10 cellular contexts compared by ENCODE assay signal in genomic region chr13:43316997-43317396, GRCh38.
DNase-seq lines count a peak whose midpoint lies in the region; ATAC-seq, FAIRE-seq and TF ChIP-seq lines count a peak whose summit lies in the region.
"Had no signal": no experiment of that assay in that cellular context is flagged by ENCODE, and none has a peak within 500 bp of the region (broad histone marks: within the 10 kb centered on the region; RNA-seq: fewer than 3 reads in every experiment).

No MANE protein-coding gene starts in this region.

- no peaks in the 10 kb centered on the region for H3K9me3 ChIP-seq in keratinocyte (ENCODE audit: control insufficient read depth, low read depth, low read length)

- peak overlapping the region; percentile 1 for H3K4me2 ChIP-seq in keratinocyte (ENCODE audit: control insufficient read depth, extremely low read depth, insufficient read depth, low read depth, low read length)

- peak; percentile 28 for DNase-seq in HTR-8/SVneo (ENCODE audit: insufficient read length, low spot score)
- DNase-seq in astrocyte of the cerebellum (ENCODE audit: low read depth), result peak; percentile 39
- DNase-seq in keratinocyte (ENCODE audit: low read depth, low spot score), result no peak
- DNase-seq in HuH-7 (ENCODE audit: low spot score), result no peak
- no peak for DNase-seq in NCI-H2227 (lab: John Stamatoyannopoulos, UW; ENCODE audit: unreplicated experiment)
- no peak for DNase-seq in NCI-H2029 treated with DMSO at 0.1 percent for 48 hours (lab: John Stamatoyannopoulos, UW)
- DNase-seq: CD4-positive, alpha-beta memory T cell; stimulated activated CD4-positive, alpha-beta T cell treated with anti-CD3 and anti-CD28 coated beads, Interleukin-2, amount 100 ng/mL, for 24 hours had no signal

- H4K20me1 ChIP-seq in keratinocyte (ENCODE audit: control insufficient read depth, extremely low read depth, insufficient read depth, low read length), result no peaks in the 10 kb centered on the region

- TF ChIP-seq CTCF in astrocyte of the cerebellum (IDR thresholded peaks at IDR 0.05; ENCODE audit: low read depth, low read length, missing control alignments), result no peak
- TF ChIP-seq CTCF in keratinocyte (optimal IDR thresholded peaks at IDR 0.05 in 1 of 3, IDR thresholded peaks at IDR 0.05 in 1 of 3, conservative IDR thresholded peaks at IDR 0.05 in 1 of 3; ENCODE audit: extremely low read depth in 1 of 3, insufficient read depth in 2 of 3, low read length in 3 of 3), result no peak

- ATAC-seq in GM18519 (IDR thresholded peaks at IDR 0.05; ENCODE audit: low FRiP score, unreplicated experiment), result no peak

- H3K79me2 ChIP-seq in ACC112 (ENCODE audit: control insufficient read depth, insufficient read depth, low read length, unreplicated experiment) (no peaks in the 10 kb centered on the region), keratinocyte (ENCODE audit: control insufficient read depth, insufficient read depth, low read length) (no peaks in the 10 kb centered on the region)

- H3K27me3 ChIP-seq in ACC112 (ENCODE audit: insufficient read depth, low read length), result no peaks in the 10 kb centered on the region
- no peaks in the 10 kb centered on the region for H3K27me3 ChIP-seq in keratinocyte (ENCODE audit: control insufficient read depth, extremely low read depth, insufficient read depth, low read length)

- H3K36me3 ChIP-seq in ACC112 (ENCODE audit: insufficient read depth, low read length), result no peaks in the 10 kb centered on the region
- H3K36me3 ChIP-seq in keratinocyte (ENCODE audit: control insufficient read depth in 2 of 2, extremely low read depth in 1 of 2, insufficient read depth in 2 of 2, low read length in 2 of 2), result no peaks in the 10 kb centered on the region

- H3K27ac ChIP-seq in ACC112 (ENCODE audit: low read depth, low read length) (no peak overlapping the region), keratinocyte (ENCODE audit: control insufficient read depth, insufficient read depth, low read length) (no peak overlapping the region)

- no peaks in the 10 kb centered on the region for H3K9me1 ChIP-seq in keratinocyte (ENCODE audit: control insufficient read depth, extremely low read depth, insufficient read depth, low read length)

- dilution Hi-C loops in keratinocyte (cut with MboI; ENCODE audit: extremely low pct_ligation_motif_present, low sequenced_read_pairs), result no loop called here

- H3K4me3 ChIP-seq in ACC112 (ENCODE audit: low read depth, low read length) (peak overlapping the region; percentile 50), astrocyte of the cerebellum (ENCODE audit: low read depth, low read length) (no peak overlapping the region), keratinocyte (ENCODE audit: control insufficient read depth in 2 of 3, extremely low read depth in 1 of 3, insufficient read depth in 2 of 3, low read depth in 1 of 3, low read length in 3 of 3) (no peak overlapping the region)

- no peak overlapping the region for H3K9ac ChIP-seq in keratinocyte (ENCODE audit: control insufficient read depth, extremely low read depth, insufficient read depth, low read length)

- no peaks in the 10 kb centered on the region for H3K4me1 ChIP-seq in ACC112 (ENCODE audit: control insufficient read depth, insufficient read depth, low read length, unreplicated experiment)
- H3K4me1 ChIP-seq in keratinocyte (ENCODE audit: control insufficient read depth, extremely low read depth, insufficient read depth, low read length), result peaks cover 2% of the 10 kb centered on the region

- FAIRE-seq in HTR-8/SVneo (lab: Jason Lieb, UNC) (no peak), keratinocyte (lab: Jason Lieb, UNC) (no peak)

- in situ Hi-C loops in astrocyte of the cerebellum (cut with HindIII; ENCODE audit: low sequenced_read_pairs), result no loop called here

- H2AFZ ChIP-seq in ACC112 (ENCODE audit: low read length, unreplicated experiment) (peak overlapping the region; percentile 65), keratinocyte (ENCODE audit: control insufficient read depth, low read length) (peak overlapping the region; percentile 74)

Comparison
In these comparisons a context has a peak if more than half of its experiments do, and no peak if none do; other contexts are left out.
1. DNase-seq: peak in HTR-8/SVneo (single experiment) and astrocyte of the cerebellum (single experiment); none in keratinocyte (single experiment), HuH-7 (single experiment), NCI-H2227 (single experiment) and NCI-H2029 treated with DMSO at 0.1 percent for 48 hours (single experiment).